In the genomic region with DNA sequence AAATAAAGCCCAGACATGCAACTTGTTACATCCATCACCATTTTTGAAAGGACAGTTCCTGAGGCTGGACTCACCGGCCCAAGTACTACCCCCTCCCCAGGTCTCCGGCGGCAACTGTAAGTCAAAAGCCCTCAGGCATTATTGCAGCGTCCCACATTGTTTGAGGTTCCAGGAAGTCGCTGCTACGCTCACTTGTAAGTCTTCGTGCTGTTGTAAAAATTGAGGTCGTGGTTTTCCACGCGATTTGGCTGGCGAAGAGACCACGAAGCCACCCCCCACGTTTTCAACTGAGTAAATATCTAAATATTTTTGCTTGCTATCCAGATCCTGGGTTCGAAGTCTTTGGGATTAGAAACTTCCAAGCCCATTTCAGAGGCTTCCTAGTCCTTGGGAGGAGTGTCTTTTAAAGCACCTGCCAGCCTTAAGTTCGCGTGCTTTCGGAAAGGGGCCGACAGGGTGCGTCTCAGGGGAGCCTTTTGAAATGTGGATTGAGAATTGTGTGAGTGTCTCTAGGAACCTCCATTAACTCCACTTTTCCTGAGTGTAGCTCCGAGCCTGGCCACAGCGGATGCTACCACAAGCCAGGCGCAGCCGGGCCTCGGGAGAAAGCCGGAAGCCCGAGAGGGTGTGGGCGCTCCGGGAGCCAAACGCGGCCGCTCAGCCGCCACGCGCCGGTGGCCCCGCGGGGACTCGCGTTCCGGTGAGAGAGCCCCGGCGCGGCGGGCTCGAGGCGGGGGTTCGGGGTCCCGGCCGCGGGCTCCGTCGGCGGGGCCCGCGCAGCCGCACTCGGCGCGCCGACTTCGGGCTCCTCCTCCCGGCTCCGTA, we compare ENCODE assay signal across 8 cellular contexts. TPM values are rescaled to one million over a fixed set of nuclear protein-coding genes. Genes with fewer than 3 reads are reported as not detected.
DNase-seq lines count a peak whose midpoint lies in the region; ATAC-seq and TF ChIP-seq lines count a peak whose summit lies in the region.

A gene with protein sequence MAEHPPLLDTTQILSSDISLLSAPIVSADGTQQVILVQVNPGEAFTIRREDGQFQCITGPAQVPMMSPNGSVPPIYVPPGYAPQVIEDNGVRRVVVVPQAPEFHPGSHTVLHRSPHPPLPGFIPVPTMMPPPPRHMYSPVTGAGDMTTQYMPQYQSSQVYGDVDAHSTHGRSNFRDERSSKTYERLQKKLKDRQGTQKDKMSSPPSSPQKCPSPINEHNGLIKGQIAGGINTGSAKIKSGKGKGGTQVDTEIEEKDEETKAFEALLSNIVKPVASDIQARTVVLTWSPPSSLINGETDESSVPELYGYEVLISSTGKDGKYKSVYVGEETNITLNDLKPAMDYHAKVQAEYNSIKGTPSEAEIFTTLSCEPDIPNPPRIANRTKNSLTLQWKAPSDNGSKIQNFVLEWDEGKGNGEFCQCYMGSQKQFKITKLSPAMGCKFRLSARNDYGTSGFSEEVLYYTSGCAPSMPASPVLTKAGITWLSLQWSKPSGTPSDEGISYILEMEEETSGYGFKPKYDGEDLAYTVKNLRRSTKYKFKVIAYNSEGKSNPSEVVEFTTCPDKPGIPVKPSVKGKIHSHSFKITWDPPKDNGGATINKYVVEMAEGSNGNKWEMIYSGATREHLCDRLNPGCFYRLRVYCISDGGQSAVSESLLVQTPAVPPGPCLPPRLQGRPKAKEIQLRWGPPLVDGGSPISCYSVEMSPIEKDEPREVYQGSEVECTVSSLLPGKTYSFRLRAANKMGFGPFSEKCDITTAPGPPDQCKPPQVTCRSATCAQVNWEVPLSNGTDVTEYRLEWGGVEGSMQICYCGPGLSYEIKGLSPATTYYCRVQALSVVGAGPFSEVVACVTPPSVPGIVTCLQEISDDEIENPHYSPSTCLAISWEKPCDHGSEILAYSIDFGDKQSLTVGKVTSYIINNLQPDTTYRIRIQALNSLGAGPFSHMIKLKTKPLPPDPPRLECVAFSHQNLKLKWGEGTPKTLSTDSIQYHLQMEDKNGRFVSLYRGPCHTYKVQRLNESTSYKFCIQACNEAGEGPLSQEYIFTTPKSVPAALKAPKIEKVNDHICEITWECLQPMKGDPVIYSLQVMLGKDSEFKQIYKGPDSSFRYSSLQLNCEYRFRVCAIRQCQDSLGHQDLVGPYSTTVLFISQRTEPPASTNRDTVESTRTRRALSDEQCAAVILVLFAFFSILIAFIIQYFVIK (plus strand): TSS at position 812 of the 825 bp plus-strand sequence. CDS start 30,279 bp downstream, outside the sequence.

- H3K27me3 ChIP-seq in osteoblast (ENCODE audit: insufficient read depth, low read length) (no peaks in the 10 kb centered on the region), upper lobe of right lung (no peaks in the 10 kb centered on the region)

- intact Hi-C loops in upper lobe of right lung (cut with DNase I): no loop called here

- H3K4me1 ChIP-seq in osteoblast (ENCODE audit: insufficient read depth, low read length) (peaks cover 21% of the 10 kb centered on the region), upper lobe of right lung (peaks cover 22% of the 10 kb centered on the region)

- H3K27ac ChIP-seq in C4-2B (peak within 1 kb of the TSS; percentile 93), osteoblast (ENCODE audit: low read depth, low read length) (peak within 1 kb of the TSS; percentile 87), upper lobe of right lung (peak within 1 kb of the TSS; percentile 99)

- peak within 1 kb of the TSS; percentile 99 for H3K27ac Mint-ChIP-seq in activated naive CD8-positive, alpha-beta T cell

- H2AFZ ChIP-seq in osteoblast (ENCODE audit: low read length): peak within 1 kb of the TSS; percentile 91

- ATAC-seq in GM19023 (IDR thresholded peaks at IDR 0.05; ENCODE audit: unreplicated experiment): peak; percentile 17
- ATAC-seq in HG03520 (IDR thresholded peaks at IDR 0.05; ENCODE audit: unreplicated experiment): peak; percentile 17
- ATAC-seq in upper lobe of right lung: peak; percentile 82

- peak within 1 kb of the TSS; percentile 89 for H3K4me2 ChIP-seq in osteoblast (ENCODE audit: insufficient read depth, low read length)

- H3K4me3 Mint-ChIP-seq in activated naive CD8-positive, alpha-beta T cell: peak within 1 kb of the TSS; percentile 99

- no peaks in the 10 kb centered on the region for H4K20me1 ChIP-seq in osteoblast (ENCODE audit: insufficient read depth, low read length)

- H3K27me3 Mint-ChIP-seq in activated naive CD8-positive, alpha-beta T cell: no peaks in the 10 kb centered on the region

- H3K9me3 Mint-ChIP-seq in activated naive CD8-positive, alpha-beta T cell (ENCODE audit: low read depth): peaks cover 20% of the 10 kb centered on the region

- H3K36me3 Mint-ChIP-seq in activated naive CD8-positive, alpha-beta T cell: peaks cover 21% of the 10 kb centered on the region

- DNase-seq in RKO (ENCODE audit: low spot score) (peak; percentile 70), glomerular visceral epithelial cell (ENCODE audit: extremely low spot score) (peak; percentile 66), osteoblast (ENCODE audit: insufficient read length, low spot score, missing footprints) (peak; percentile 96), upper lobe of right lung (peak; percentile 92)

- H3K79me2 ChIP-seq in osteoblast (ENCODE audit: insufficient read depth, low read length): peaks cover 37% of the 10 kb centered on the region

- peaks cover 42% of the 10 kb centered on the region for H3K4me1 Mint-ChIP-seq in activated naive CD8-positive, alpha-beta T cell (ENCODE audit: low read depth)

- TF ChIP-seq CTCF in C4-2B (conservative IDR thresholded peaks at IDR 0.05): peak; percentile 5; the same call in 1 of the 2 replicates
- TF ChIP-seq CTCF in osteoblast (IDR thresholded peaks at IDR 0.05; ENCODE audit: extremely low read depth, low read depth, low read length): no peak
- no peak for TF ChIP-seq CTCF in upper lobe of right lung (IDR thresholded peaks at IDR 0.05)

- H3K4me3 ChIP-seq in osteoblast (ENCODE audit: insufficient read depth, low read length): peak within 1 kb of the TSS; percentile 90
- H3K4me3 ChIP-seq in upper lobe of right lung: peak within 1 kb of the TSS; percentile 76

- H3K9me3 ChIP-seq in osteoblast (ENCODE audit: low read depth, low read length) (peaks cover 5% of the 10 kb centered on the region), upper lobe of right lung (no peaks in the 10 kb centered on the region)

- H3K36me3 ChIP-seq in osteoblast (ENCODE audit: insufficient read depth, low read length): no peaks in the 10 kb centered on the region
- H3K36me3 ChIP-seq in upper lobe of right lung: no peaks in the 10 kb centered on the region

RNA-seq across cellular contexts. Expression of the gene that starts here (rescaled TPM):
- total RNA-seq in osteoblast (50.7 and 51.3 TPM in 2 replicates), upper lobe of right lung (59.0 TPM)

Comparison
In these comparisons a context has a peak if more than half of its experiments do, and no peak if none do; other contexts are left out.
1. Peak in every context shown above with its lines: DNase-seq, ATAC-seq, H3K4me3 ChIP-seq and H3K27ac ChIP-seq.
2. ATAC-seq: peak in every context shown above with its lines; median percentile 82 in upper lobe of right lung; 17 in GM19023; 17 in HG03520.